ENCODE assay signal across 17 cellular contexts in the genomic region with DNA sequence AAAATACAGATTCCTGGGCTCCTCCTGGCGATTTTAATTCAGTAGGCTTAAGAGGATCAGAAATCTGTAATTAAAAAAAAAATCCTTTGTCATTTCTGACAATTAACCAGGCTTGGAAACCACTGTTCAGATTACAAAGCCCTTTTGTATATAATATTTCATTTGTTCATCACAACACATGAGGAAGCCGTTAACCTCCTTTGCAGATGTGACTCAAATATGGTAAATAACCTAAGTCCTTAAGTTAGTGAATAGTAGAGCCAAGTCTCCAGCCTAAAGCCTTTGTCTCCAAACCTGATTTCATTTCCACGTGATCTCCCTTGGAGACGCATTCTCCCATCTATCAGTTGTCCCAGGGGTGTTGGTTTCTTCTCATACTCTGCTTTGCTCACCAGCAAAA.
DNase-seq lines count a peak whose midpoint lies in the region; ATAC-seq, FAIRE-seq and TF ChIP-seq lines count a peak whose summit lies in the region.
"Had no signal": no experiment of that assay in that cellular context is flagged by ENCODE, and none has a peak within 500 bp of the region (broad histone marks: within the 10 kb centered on the region; RNA-seq: fewer than 3 reads in every experiment).

No MANE protein-coding gene starts in this region.

- H3K23ac ChIP-seq in mesenchymal stem cell (ENCODE audit: low read length in 2 of 2) = peak overlapping the region in 1 of 2 experiments; percentile 57

- H3K27ac ChIP-seq in mesenchymal stem cell (ENCODE audit: low read length, poor library complexity, severe bottlenecking) = peak overlapping the region; percentile 55
- H3K27ac ChIP-seq: breast epithelium, esophagus squamous epithelium had no signal

- H3K4ac ChIP-seq in mesenchymal stem cell (ENCODE audit: low read depth in 1 of 2, low read length in 2 of 2) = peak overlapping the region in 1 of 2 experiments; percentile 64

- 60% methylated on average over 1 of the region's 4 CpGs for WGBS in mesenchymal stem cell

- no peak overlapping the region for H3K9ac ChIP-seq in mesenchymal stem cell (ENCODE audit: low read length)

- no peak overlapping the region for H2BK5ac ChIP-seq in mesenchymal stem cell (ENCODE audit: low read depth, low read length, poor library complexity, severe bottlenecking)

- ATAC-seq in activated naive CD4-positive, alpha-beta T cell treated with anti-CD3 and anti-CD28 coated beads, Interleukin-2, amount 50 U/mL, for 72 hours = no peak
- no peak for ATAC-seq in GM19455 (IDR thresholded peaks at IDR 0.05; ENCODE audit: unreplicated experiment)
- ATAC-seq: stimulated activated memory B cell treated with anti-CD40 and anti-IgM and Interleukin-4, amounts not matched to agents 10 μg/mL and 1 μg/mL and 100 μg/mL, for 72 hours had no signal

- no peak for TF ChIP-seq POLR2A in GM12892 (IDR thresholded peaks at IDR 0.05; ENCODE audit: low read depth, low read length)

- H2AK5ac ChIP-seq in mesenchymal stem cell (ENCODE audit: low read length, severe bottlenecking) = peak overlapping the region; percentile 57

- H4K8ac ChIP-seq in mesenchymal stem cell (ENCODE audit: low read length) = no peak overlapping the region

- peak overlapping the region; percentile 34 for H4K91ac ChIP-seq in mesenchymal stem cell (ENCODE audit: low read length)

- no peak for FAIRE-seq in GM12892 (lab: Jason Lieb, UNC)
- FAIRE-seq: TTC549 had no signal

- H2AFZ ChIP-seq in mesenchymal stem cell (ENCODE audit: low read depth, low read length) = no peak overlapping the region

- peak overlapping the region; percentile 64 to 75 for H3K18ac ChIP-seq in mesenchymal stem cell (ENCODE audit: low read depth in 1 of 2, low read length in 2 of 2)

- peaks cover 19% of the 10 kb centered on the region for H3K4me1 ChIP-seq in mesenchymal stem cell (ENCODE audit: control insufficient read depth, insufficient read depth, low read depth, low read length)
- H3K4me1 ChIP-seq: breast epithelium had no signal

- no peak overlapping the region for H3K4me3 ChIP-seq in mesenchymal stem cell (ENCODE audit: insufficient read depth in 1 of 2, low read depth in 1 of 2, low read length in 2 of 2)
- H3K4me3 ChIP-seq: breast epithelium, esophagus squamous epithelium had no signal

- no peaks in the 10 kb centered on the region for H3K36me3 ChIP-seq in mesenchymal stem cell (ENCODE audit: control insufficient read depth in 1 of 2, insufficient read depth in 2 of 2, low read depth in 1 of 2, low read length in 2 of 2)
- H3K36me3 ChIP-seq: breast epithelium, esophagus squamous epithelium had no signal

- H3K9me3 Mint-ChIP-seq in activated naive CD4-positive, alpha-beta T cell treated with anti-CD3 and anti-CD28 coated beads, Interleukin-2, amount 10 ng/mL, durations not matched to agents 7 days and 5 days = no peaks in the 10 kb centered on the region
- no peaks in the 10 kb centered on the region for H3K9me3 Mint-ChIP-seq in activated naive CD4-positive, alpha-beta T cell treated with anti-CD3 and anti-CD28 coated beads, Interleukin-2, amount 50 U/mL, for 72 hours
- no peaks in the 10 kb centered on the region for H3K9me3 Mint-ChIP-seq in activated CD4-positive, alpha-beta memory T cell treated with anti-CD3 and anti-CD28 coated beads, Interleukin-2, amount 10 ng/mL, durations not matched to agents 7 days and 5 days
- peaks cover 10% of the 10 kb centered on the region for H3K9me3 Mint-ChIP-seq in type B pancreatic cell
- H3K9me3 Mint-ChIP-seq: stimulated activated memory B cell treated with anti-CD40 and anti-IgM and Interleukin-4, amounts not matched to agents 10 μg/mL and 1 μg/mL and 100 μg/mL, for 72 hours had no signal

- POLR2A ChIA-PET in activated CD4-positive, alpha-beta memory T cell treated with anti-CD3 and anti-CD28 coated beads, Interleukin-2, amount 10 ng/mL, durations not matched to agents 7 days and 5 days (lab: Charles Lee) = interaction anchor here (0.9 to 6.5 kb wide), 7 partner anchors 19 to 49 kb away, joined by 3 to 52 read pairs (median 3); no protein-coding TSS in a partner anchor

- H3K14ac ChIP-seq in mesenchymal stem cell (ENCODE audit: low read length in 2 of 2) = no peak overlapping the region

- H3K27me3 Mint-ChIP-seq in activated naive CD4-positive, alpha-beta T cell treated with anti-CD3 and anti-CD28 coated beads, Interleukin-2, amount 10 ng/mL, durations not matched to agents 7 days and 5 days = peaks cover 10% of the 10 kb centered on the region
- peaks cover 5% of the 10 kb centered on the region for H3K27me3 Mint-ChIP-seq in activated CD4-positive, alpha-beta memory T cell treated with anti-CD3 and anti-CD28 coated beads, Interleukin-2, amount 10 ng/mL, durations not matched to agents 7 days and 5 days
- peaks cover 9% of the 10 kb centered on the region for H3K27me3 Mint-ChIP-seq in type B pancreatic cell

- peaks cover 9% of the 10 kb centered on the region for H3K36me3 Mint-ChIP-seq in activated naive CD4-positive, alpha-beta T cell treated with anti-CD3 and anti-CD28 coated beads, Interleukin-2, amount 10 ng/mL, durations not matched to agents 7 days and 5 days
- H3K36me3 Mint-ChIP-seq in activated naive CD4-positive, alpha-beta T cell treated with anti-CD3 and anti-CD28 coated beads, Interleukin-2, amount 50 U/mL, for 72 hours = no peaks in the 10 kb centered on the region
- peaks cover 24% of the 10 kb centered on the region for H3K36me3 Mint-ChIP-seq in activated CD4-positive, alpha-beta memory T cell treated with anti-CD3 and anti-CD28 coated beads, Interleukin-2, amount 10 ng/mL, durations not matched to agents 7 days and 5 days (ENCODE audit: low read depth)
- H3K36me3 Mint-ChIP-seq in type B pancreatic cell = no peaks in the 10 kb centered on the region
- H3K36me3 Mint-ChIP-seq: stimulated activated memory B cell treated with anti-CD40 and anti-IgM and Interleukin-4, amounts not matched to agents 10 μg/mL and 1 μg/mL and 100 μg/mL, for 72 hours had no signal

- H2BK15ac ChIP-seq in mesenchymal stem cell (ENCODE audit: low read depth, poor library complexity, severe bottlenecking) = no peak overlapping the region

- peaks cover 76% of the 10 kb centered on the region for H3K4me1 Mint-ChIP-seq in activated naive CD4-positive, alpha-beta T cell treated with anti-CD3 and anti-CD28 coated beads, Interleukin-2, amount 10 ng/mL, durations not matched to agents 7 days and 5 days
- H3K4me1 Mint-ChIP-seq in activated CD4-positive, alpha-beta memory T cell treated with anti-CD3 and anti-CD28 coated beads, Interleukin-2, amount 10 ng/mL, durations not matched to agents 7 days and 5 days = peaks cover 82% of the 10 kb centered on the region
- peaks cover 49% of the 10 kb centered on the region for H3K4me1 Mint-ChIP-seq in type B pancreatic cell (ENCODE audit: unreplicated experiment)

- DNase-seq in activated naive CD4-positive, alpha-beta T cell treated with anti-CD3 and anti-CD28 coated beads, Interleukin-2, amount 10 ng/mL, durations not matched to agents 7 days and 5 days = no peak
- no peak for DNase-seq in activated naive CD4-positive, alpha-beta T cell treated with anti-CD3 and anti-CD28 coated beads, Interleukin-2, amount 50 U/mL, for 72 hours (ENCODE audit: low spot score in 2 of 2)
- no peak for DNase-seq in activated CD4-positive, alpha-beta memory T cell treated with anti-CD3 and anti-CD28 coated beads, Interleukin-2, amount 10 ng/mL, durations not matched to agents 7 days and 5 days
- no peak for DNase-seq in mesenchymal stem cell
- no peak for DNase-seq in type B pancreatic cell (ENCODE audit: extremely low spot score, unreplicated experiment)
- DNase-seq in GM12892 (ENCODE audit: insufficient read length) = no peak
- no peak for DNase-seq in NCI-H510A treated with DMSO at 0.1 percent for 48 hours (lab: John Stamatoyannopoulos, UW)
- DNase-seq: DMS153, esophagus squamous epithelium, kidney glomerular epithelial cell, NCI-H1105 treated with DMSO at 0.1 percent for 48 hours, NCI-H2227 treated with DMSO at 0.1 percent for 48 hours, SIG-M5 had no signal

- no peak for TF ChIP-seq CTCF in type B pancreatic cell (conservative IDR thresholded peaks at IDR 0.05)

- no peaks in the 10 kb centered on the region for H3K9me3 ChIP-seq in mesenchymal stem cell (ENCODE audit: control insufficient read depth, low read length)
- H3K9me3 ChIP-seq: breast epithelium, esophagus squamous epithelium had no signal

- peak overlapping the region; percentile 9 for H2BK120ac ChIP-seq in mesenchymal stem cell (ENCODE audit: low read depth, low read length)

- peak overlapping the region; percentile 37 to 59 for H2BK12ac ChIP-seq in mesenchymal stem cell (ENCODE audit: low read length in 2 of 2)

- H3K4me2 ChIP-seq in mesenchymal stem cell (ENCODE audit: low read length, poor library complexity, severe bottlenecking) = no peak overlapping the region

- peaks cover 8% of the 10 kb centered on the region for H3K79me1 ChIP-seq in mesenchymal stem cell (replicated peaks; ENCODE audit: low read length, poor library complexity, severe bottlenecking)

- H3K27me3 ChIP-seq in mesenchymal stem cell (ENCODE audit: control insufficient read depth in 1 of 2, insufficient read depth in 1 of 2, low read length in 2 of 2) = no peaks in the 10 kb centered on the region
- H3K27me3 ChIP-seq: breast epithelium, esophagus squamous epithelium had no signal

- no peak overlapping the region for H3K4me3 Mint-ChIP-seq in activated naive CD4-positive, alpha-beta T cell treated with anti-CD3 and anti-CD28 coated beads, Interleukin-2, amount 10 ng/mL, durations not matched to agents 7 days and 5 days
- H3K4me3 Mint-ChIP-seq in activated CD4-positive, alpha-beta memory T cell treated with anti-CD3 and anti-CD28 coated beads, Interleukin-2, amount 10 ng/mL, durations not matched to agents 7 days and 5 days = no peak overlapping the region
- no peak overlapping the region for H3K4me3 Mint-ChIP-seq in type B pancreatic cell
- H3K4me3 Mint-ChIP-seq: stimulated activated memory B cell treated with anti-CD40 and anti-IgM and Interleukin-4, amounts not matched to agents 10 μg/mL and 1 μg/mL and 100 μg/mL, for 72 hours had no signal

- peak overlapping the region; percentile 64 for H3K27ac Mint-ChIP-seq in activated naive CD4-positive, alpha-beta T cell treated with anti-CD3 and anti-CD28 coated beads, Interleukin-2, amount 10 ng/mL, durations not matched to agents 7 days and 5 days
- H3K27ac Mint-ChIP-seq in activated naive CD4-positive, alpha-beta T cell treated with anti-CD3 and anti-CD28 coated beads, Interleukin-2, amount 50 U/mL, for 72 hours = peak overlapping the region in 1 of 2 donors; percentile 42
- H3K27ac Mint-ChIP-seq in activated CD4-positive, alpha-beta memory T cell treated with anti-CD3 and anti-CD28 coated beads, Interleukin-2, amount 10 ng/mL, durations not matched to agents 7 days and 5 days = peak overlapping the region; percentile 62
- peak overlapping the region; percentile 16 for H3K27ac Mint-ChIP-seq in type B pancreatic cell
- H3K27ac Mint-ChIP-seq: stimulated activated memory B cell treated with anti-CD40 and anti-IgM and Interleukin-4, amounts not matched to agents 10 μg/mL and 1 μg/mL and 100 μg/mL, for 72 hours had no signal

- CTCF ChIA-PET in activated naive CD4-positive, alpha-beta T cell treated with anti-CD3 and anti-CD28 coated beads, Interleukin-2, amount 10 ng/mL, durations not matched to agents 7 days and 5 days (lab: Charles Lee) = interaction anchor here (0.8 to 1.6 kb wide), 5 partner anchors 10 to 94 kb away, joined by 3 to 4 read pairs (median 3); no protein-coding TSS in a partner anchor
- CTCF ChIA-PET in activated CD4-positive, alpha-beta memory T cell treated with anti-CD3 and anti-CD28 coated beads, Interleukin-2, amount 10 ng/mL, durations not matched to agents 7 days and 5 days (lab: Charles Lee) = interaction anchor here (0.8 to 2.2 kb wide), 6 partner anchors 16 to 67 kb away, joined by 3 to 8 read pairs (median 4); a partner anchor contains a TSS
